ENCODE assay signal across 27 cellular contexts in genomic region chr6:33875696-33876095, GRCh38.
DNase-seq lines count a peak whose midpoint lies in the region; ATAC-seq and TF ChIP-seq lines count a peak whose summit lies in the region.
"Had no signal": no experiment of that assay in that cellular context is flagged by ENCODE, and none has a peak within 500 bp of the region (broad histone marks: within the 10 kb centered on the region; RNA-seq: fewer than 3 reads in every experiment).

No MANE protein-coding gene starts in this region.

- H3K9me3 ChIP-seq in HEK293 (ENCODE audit: control insufficient read depth, insufficient read depth, low read depth, low read length) (no peaks in the 10 kb centered on the region), mesodermal cell (ENCODE audit: control insufficient read depth, low read length) (no peaks in the 10 kb centered on the region)
- H3K9me3 ChIP-seq: HAP-1, heart right ventricle, lower lobe of right lung, sigmoid colon, stomach, tibial artery had no signal

- H3K4me1 ChIP-seq in HEK293 (ENCODE audit: control insufficient read depth, insufficient read depth, low read length), result no peaks in the 10 kb centered on the region
- peaks cover 8% of the 10 kb centered on the region for H3K4me1 ChIP-seq in mesodermal cell (ENCODE audit: control insufficient read depth, insufficient read depth, low read length, poor library complexity, severe bottlenecking)
- H3K4me1 ChIP-seq: HAP-1, heart right ventricle, lower lobe of right lung, sigmoid colon, stomach, tibial artery had no signal

- DNase-seq in COLO668 (lab: John Stamatoyannopoulos, UW; ENCODE audit: unreplicated experiment) (peak; percentile 2), RWPE1 (ENCODE audit: low spot score) (no peak), OCI-M1 (lab: John Stamatoyannopoulos, UW) (no peak)
- DNase-seq: activated CD4-positive, alpha-beta T cell treated with anti-CD3 and anti-CD28 coated beads for 48 hours; activated CD8-positive, alpha-beta memory T cell treated with anti-CD3 and anti-CD28 coated beads for 24 hours; activated effector memory CD4-positive, alpha-beta T cell treated with Interleukin-2 at 50 U/mL for 16 hours; COR-L47; foreskin melanocyte; heart right ventricle; Kasumi-1; kidney; lower lobe of right lung; MV-4-11; NCI-H146; sigmoid colon; stimulated activated CD4-positive, alpha-beta T cell treated with anti-CD3 and anti-CD28 coated beads, Interleukin-4, amount 100 ng/mL, for 1 hour; stomach; T1000; tibial artery had no signal

- H3K4me3 ChIP-seq in HEK293 (ENCODE audit: low read depth, low read length) (no peak overlapping the region), mesodermal cell (ENCODE audit: extremely low read depth, insufficient read depth, low read length, poor library complexity, severe bottlenecking) (no peak overlapping the region)
- H3K4me3 ChIP-seq: GM12878, HAP-1, heart right ventricle, lower lobe of right lung, sigmoid colon, stomach, tibial artery had no signal

- CTCF ChIA-PET in HEK293 (lab: Yijun Ruan, JAX), result interaction anchor here (1.5 kb wide), 1 partner anchor 268 kb away, joined by 5 read pairs; no protein-coding TSS in a partner anchor
- CTCF ChIA-PET in RWPE1 (lab: Yijun Ruan, JAX), result interaction anchor here (0.6 kb wide), 1 partner anchor 124 kb away, joined by 3 read pairs; no protein-coding TSS in a partner anchor

- H3K27ac ChIP-seq in HEK293 (ENCODE audit: extremely low read depth, low read depth, low read length) (no peak overlapping the region), RWPE1 (peak overlapping the region; percentile 17), mesodermal cell (ENCODE audit: low read depth, low read length, severe bottlenecking) (peak overlapping the region; percentile 29)
- H3K27ac ChIP-seq: heart right ventricle, lower lobe of right lung, sigmoid colon, stomach, tibial artery had no signal

- POLR2A ChIA-PET in HEK293 (lab: Yijun Ruan, JAX) (interaction anchor here (0.6 kb wide), 1 partner anchor 546 kb away, joined by 3 read pairs; no protein-coding TSS in a partner anchor), RWPE1 (lab: Yijun Ruan, JAX; ENCODE audit: low non-redundant PET) (no interaction called here)

- TF ChIP-seq CTCF in HEK293 (tag by site-specific recombination; IDR thresholded peaks at IDR 0.05), result no peak
- no peak for TF ChIP-seq CTCF in RWPE1 (conservative IDR thresholded peaks at IDR 0.05; ENCODE audit: low read depth)

- H3K36me3 ChIP-seq in HEK293 (ENCODE audit: control insufficient read depth in 2 of 2, insufficient read depth in 1 of 2, low read length in 2 of 2) (no peaks in the 10 kb centered on the region), mesodermal cell (ENCODE audit: control insufficient read depth, insufficient read depth, low read length) (no peaks in the 10 kb centered on the region)
- H3K36me3 ChIP-seq: HAP-1, heart right ventricle, lower lobe of right lung, sigmoid colon, stomach, tibial artery had no signal

- WGBS in mesodermal cell (ENCODE audit: insufficient coverage in 2 of 2), 2 experiments, result 84 to 85% methylated on average over 4 to 5 of the region's 5 CpGs

- ATAC-seq in HG03432 (IDR thresholded peaks at IDR 0.05; ENCODE audit: unreplicated experiment), result no peak
- ATAC-seq in HG03175 (IDR thresholded peaks at IDR 0.05; ENCODE audit: unreplicated experiment), result no peak
- ATAC-seq: activated naive CD4-positive, alpha-beta T cell treated with anti-CD3 and anti-CD28 coated beads, Interleukin-2, amount 50 U/mL, for 72 hours; GM12878; heart right ventricle; lower lobe of right lung; natural killer cell treated with Interleukin-12 subunit alpha and Interleukin-12 subunit beta and Interleukin-15 and Interleukin-18, amount 100 ng/mL, for 72 hours had no signal

TF ChIP-seq in HEK293, 187 proteins besides CTCF, POLR2A, EP300 and RAD21:
- TF ChIP-seq ZXDB (tag by site-specific recombination; IDR thresholded peaks at IDR 0.05) (no peak), PRDM10 (tag by site-specific recombination; IDR thresholded peaks at IDR 0.05) (peak; percentile 26; the same call in 1 of the 2 replicates), ZNF214 (tag by site-specific recombination; IDR thresholded peaks at IDR 0.05; ENCODE audit: borderline replicate concordance) (no peak), SCRT2 (tag by site-specific recombination; IDR thresholded peaks at IDR 0.05) (peak; percentile 86; the same call in 1 of the 2 replicates)
